18 cellular contexts compared by ENCODE assay signal in the genomic region with DNA sequence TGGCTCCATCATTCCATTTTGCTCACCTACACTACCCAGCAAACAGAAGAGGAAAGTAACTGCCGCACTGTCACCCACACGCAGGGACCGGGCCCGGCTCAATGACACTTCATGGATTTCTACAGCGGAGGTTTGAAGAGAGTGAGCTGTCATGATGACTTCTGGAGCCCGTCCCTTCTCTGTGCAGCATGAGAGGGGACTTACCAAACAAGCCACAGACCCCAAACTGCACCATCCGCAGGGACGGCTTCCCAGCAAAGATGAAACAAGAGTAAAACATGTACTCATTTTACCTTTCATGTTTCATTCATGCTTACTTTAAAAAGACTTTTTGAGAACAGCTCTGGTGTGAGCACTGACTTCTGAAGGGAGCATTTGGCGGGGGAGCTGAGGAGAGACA.
DNase-seq lines count a peak whose midpoint lies in the region; ATAC-seq, FAIRE-seq and TF ChIP-seq lines count a peak whose summit lies in the region.
"Had no signal": no experiment of that assay in that cellular context is flagged by ENCODE, and none has a peak within 500 bp of the region (broad histone marks: within the 10 kb centered on the region; RNA-seq: fewer than 3 reads in every experiment).

No MANE protein-coding gene starts in this region.

- H3K36me3 Mint-ChIP-seq in GM23338 (ENCODE audit: low read depth) = peaks cover 100% of the 10 kb centered on the region
- H3K36me3 Mint-ChIP-seq in glutamatergic neuron (ENCODE audit: unreplicated experiment) = peaks cover 26% of the 10 kb centered on the region
- peaks cover 46% of the 10 kb centered on the region for H3K36me3 Mint-ChIP-seq in progenitor cell of endocrine pancreas (ENCODE audit: insufficient read depth)

- H2AFZ ChIP-seq in GM23338 = no peak overlapping the region

- no peak for TF ChIP-seq CTCF in A549 (IDR thresholded peaks at IDR 0.05)
- TF ChIP-seq CTCF in GM23338 (conservative IDR thresholded peaks at IDR 0.05; ENCODE audit: low read depth in 2 of 2) = no peak
- TF ChIP-seq CTCF in glutamatergic neuron (IDR thresholded peaks at IDR 0.05; ENCODE audit: partially characterized antibody, unreplicated experiment) = no peak
- no peak for TF ChIP-seq CTCF in progenitor cell of endocrine pancreas (IDR thresholded peaks at IDR 0.05; ENCODE audit: unreplicated experiment)
- no peak for TF ChIP-seq CTCF in GM20000 (IDR thresholded peaks at IDR 0.05; ENCODE audit: extremely low read depth, missing control alignments)

- no peaks in the 10 kb centered on the region for H3K9me3 ChIP-seq in A549

- H3K4me1 Mint-ChIP-seq in GM23338 (peaks cover 33% of the 10 kb centered on the region), glutamatergic neuron (ENCODE audit: low read depth, unreplicated experiment) (peaks cover 52% of the 10 kb centered on the region), progenitor cell of endocrine pancreas (ENCODE audit: low read depth) (peaks cover 31% of the 10 kb centered on the region)

- H3K36me3 ChIP-seq in GM23338 (ENCODE audit: insufficient read depth) = peaks cover 45% of the 10 kb centered on the region

- no peak for FAIRE-seq in A549 (lab: Jason Lieb, UNC)
- FAIRE-seq: D721Med had no signal

- peaks cover 50% of the 10 kb centered on the region for H3K4me1 ChIP-seq in A549
- peaks cover 21% of the 10 kb centered on the region for H3K4me1 ChIP-seq in GM23338 (ENCODE audit: insufficient read depth)

- H3K27me3 ChIP-seq in GM23338 (ENCODE audit: insufficient read depth) = no peaks in the 10 kb centered on the region
- H3K27me3 ChIP-seq: BLaER1 treated with 17β-estradiol and CSF1 and Interleukin-3, amounts not matched to agents 10 nM and 100 nM had no signal

- no peaks in the 10 kb centered on the region for H3F3A ChIP-seq in GM23338 (replicated peaks; ENCODE audit: low read depth)

- POLR2A ChIA-PET in A549 (lab: Yijun Ruan, JAX) = no interaction called here

- H3K79me2 ChIP-seq in GM23338 (replicated peaks; ENCODE audit: insufficient read depth) = peaks cover 16% of the 10 kb centered on the region

- H3K27ac ChIP-seq in A549 (peak overlapping the region; percentile 83 to 90; a peak in 5 of 6 replicates), GM23338 (ENCODE audit: low read depth) (peak overlapping the region; percentile 66; the same call in 1 of the 2 replicates)
- H3K27ac ChIP-seq: BLaER1 treated with 17β-estradiol and CSF1 and Interleukin-3, amounts not matched to agents 10 nM and 100 nM; SK-N-MC had no signal

- peaks cover 5% of the 10 kb centered on the region; the same call in 1 of the 2 replicates for H3K9me2 ChIP-seq in GM23338 (ENCODE audit: insufficient read depth)

- CTCF ChIA-PET in A549 (lab: Yijun Ruan, JAX) = no interaction called here

- no peak overlapping the region for H3K4me3 ChIP-seq in A549
- no peak overlapping the region for H3K4me3 ChIP-seq in GM23338
- H3K4me3 ChIP-seq: BLaER1 treated with 17β-estradiol and CSF1 and Interleukin-3, amounts not matched to agents 10 nM and 100 nM; SK-N-MC had no signal

- no peak overlapping the region for H3K27ac Mint-ChIP-seq in GM23338
- H3K27ac Mint-ChIP-seq in glutamatergic neuron (ENCODE audit: unreplicated experiment) = peak overlapping the region; percentile 77
- H3K27ac Mint-ChIP-seq in progenitor cell of endocrine pancreas = peak overlapping the region; percentile 68

- TF ChIP-seq RAD21 in A549 (conservative IDR thresholded peaks at IDR 0.05 in 1 of 2, IDR thresholded peaks at IDR 0.05 in 1 of 2) = no peak

- ATAC-seq in A549 (no peak), GM23338 (no peak)
- ATAC-seq: HCT116 had no signal

- DNase-seq in A549 (ENCODE audit: low read depth in 1 of 2, low spot score in 1 of 2) (no peak), GM23338 (ENCODE audit: low spot score) (no peak), glutamatergic neuron (no peak), progenitor cell of endocrine pancreas (ENCODE audit: low spot score, unreplicated experiment) (no peak), GM20000 (ENCODE audit: low spot score) (no peak), ACHN (no peak), NCI-H2196 (lab: John Stamatoyannopoulos, UW; ENCODE audit: unreplicated experiment) (no peak), DMS 273 (lab: John Stamatoyannopoulos, UW; ENCODE audit: unreplicated experiment) (no peak)
- DNase-seq: DMS79; NCI-H1105; NCI-H2081; NCI-H2171 treated with DMSO at 0.1 percent for 48 hours; NK-92 treated with Interleukin-12 subunit alpha and Interleukin-12 subunit beta, amount 100 ng/mL, for 24 hours; Right ventricle myocardium superior had no signal

- H3K9me3 Mint-ChIP-seq in GM23338 = no peaks in the 10 kb centered on the region
- peaks cover 29% of the 10 kb centered on the region for H3K9me3 Mint-ChIP-seq in glutamatergic neuron (ENCODE audit: unreplicated experiment)
- peaks cover 2% of the 10 kb centered on the region for H3K9me3 Mint-ChIP-seq in progenitor cell of endocrine pancreas (ENCODE audit: low read depth)

- H4K20me1 ChIP-seq in GM23338 (replicated peaks; ENCODE audit: insufficient read depth) = no peaks in the 10 kb centered on the region

- TF ChIP-seq EP300 in A549 (IDR thresholded peaks at IDR 0.05) = no peak

- in situ Hi-C loops in ACHN (cut with HindIII; ENCODE audit: low pct_ligation_motif_present, low pct_unique_long_range_greater_than_20kb, low sequenced_read_pairs) = no loop called here

- WGBS in A549 (ENCODE audit: missing lambda C conversion rate) = 95% methylated on average over 9 of the region's 9 CpGs

- H3K27me3 Mint-ChIP-seq in GM23338 (ENCODE audit: insufficient read depth, low read depth, poor library complexity) (peaks cover 5% of the 10 kb centered on the region), glutamatergic neuron (ENCODE audit: unreplicated experiment) (peaks cover 21% of the 10 kb centered on the region), progenitor cell of endocrine pancreas (no peaks in the 10 kb centered on the region)

- no peak overlapping the region; the same call in 2 of the 3 replicates for H3K4me2 ChIP-seq in A549
- H3K4me2 ChIP-seq in GM23338 = no peak overlapping the region
- H3K4me2 ChIP-seq: BLaER1 treated with 17β-estradiol and CSF1 and Interleukin-3, amounts not matched to agents 10 nM and 100 nM had no signal

- H3K4me3 Mint-ChIP-seq in GM23338 = no peak overlapping the region
- peak overlapping the region; percentile 56 for H3K4me3 Mint-ChIP-seq in glutamatergic neuron (ENCODE audit: unreplicated experiment)
- no peak overlapping the region for H3K4me3 Mint-ChIP-seq in progenitor cell of endocrine pancreas (ENCODE audit: low read depth)

- TF ChIP-seq POLR2A in A549 (IDR thresholded peaks at IDR 0.05; ENCODE audit: low read length) = no peak

TF ChIP-seq in A549, 52 proteins besides CTCF, POLR2A, EP300 and RAD21 (continues in another document):
- TF ChIP-seq FOSB (CRISPR knock-in tag; IDR thresholded peaks at IDR 0.05) (no peak), MYC (IDR thresholded peaks at IDR 0.05; ENCODE audit: borderline replicate concordance, low read length) (no peak), ESRRA (IDR thresholded peaks at IDR 0.05; ENCODE audit: borderline replicate concordance, low read length) (no peak), GATA3 (IDR thresholded peaks at IDR 0.05; ENCODE audit: borderline replicate concordance) (no peak), CHD2 (IDR thresholded peaks at IDR 0.05; ENCODE audit: low read length, partially characterized antibody) (no peak), NPAS2 (CRISPR knock-in tag; IDR thresholded peaks at IDR 0.05; ENCODE audit: borderline replicate concordance) (no peak)
- TF ChIP-seq, protein P1, sequence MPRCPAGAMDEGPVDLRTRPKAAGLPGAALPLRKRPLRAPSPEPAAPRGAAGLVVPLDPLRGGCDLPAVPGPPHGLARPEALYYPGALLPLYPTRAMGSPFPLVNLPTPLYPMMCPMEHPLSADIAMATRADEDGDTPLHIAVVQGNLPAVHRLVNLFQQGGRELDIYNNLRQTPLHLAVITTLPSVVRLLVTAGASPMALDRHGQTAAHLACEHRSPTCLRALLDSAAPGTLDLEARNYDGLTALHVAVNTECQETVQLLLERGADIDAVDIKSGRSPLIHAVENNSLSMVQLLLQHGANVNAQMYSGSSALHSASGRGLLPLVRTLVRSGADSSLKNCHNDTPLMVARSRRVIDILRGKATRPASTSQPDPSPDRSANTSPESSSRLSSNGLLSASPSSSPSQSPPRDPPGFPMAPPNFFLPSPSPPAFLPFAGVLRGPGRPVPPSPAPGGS (IDR thresholded peaks at IDR 0.05) = no peak
- TF ChIP-seq, protein P2, sequence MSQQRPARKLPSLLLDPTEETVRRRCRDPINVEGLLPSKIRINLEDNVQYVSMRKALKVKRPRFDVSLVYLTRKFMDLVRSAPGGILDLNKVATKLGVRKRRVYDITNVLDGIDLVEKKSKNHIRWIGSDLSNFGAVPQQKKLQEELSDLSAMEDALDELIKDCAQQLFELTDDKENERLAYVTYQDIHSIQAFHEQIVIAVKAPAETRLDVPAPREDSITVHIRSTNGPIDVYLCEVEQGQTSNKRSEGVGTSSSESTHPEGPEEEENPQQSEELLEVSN (IDR thresholded peaks at IDR 0.05; ENCODE audit: borderline replicate concordance, low read depth) = no peak

TF ChIP-seq in GM23338, 12 proteins besides CTCF, POLR2A, EP300 and RAD21:
- TF ChIP-seq ZNF331 (CRISPR knock-in tag; IDR thresholded peaks at IDR 0.05; ENCODE audit: low read depth) = no peak
